17 cellular contexts compared by ENCODE assay signal in genomic region chr18:71371951-71372605, GRCh38.
"Had no signal": no experiment of that assay in that cellular context is flagged by ENCODE, and none has a peak within 500 bp of the region (broad histone marks: within the 10 kb centered on the region; RNA-seq: fewer than 3 reads in every experiment).

No MANE protein-coding gene starts in this region.

- ATAC-seq: activated T-cell treated with anti-CD3 and anti-CD28 coated beads, Interleukin-2, amount 50 U/mL, for 72 hours; esophagus mucosa; left lobe of liver; mucosa of descending colon; naive thymus-derived CD8-positive, alpha-beta T cell; right cardiac atrium; stimulated activated effector memory CD8-positive, alpha-beta T cell treated with anti-CD3 and anti-CD28 coated beads, Interleukin-12 subunit alpha, Interleukin-12 subunit beta, amount 100 ng/mL, for 72 hours had no signal

- DNase-seq: activated CD4-positive, alpha-beta memory T cell treated with anti-CD3 and anti-CD28 coated beads, Interleukin-2, amount 10 ng/mL, durations not matched to agents 7 days and 5 days; activated CD8-positive, alpha-beta memory T cell treated with anti-CD3 and anti-CD28 coated beads, Interleukin-2, amount 50 U/mL, for 4 hours; activated gamma-delta T cell treated with Interleukin-2 at 50 U/mL for 16 hours; activated naive CD8-positive, alpha-beta T cell treated with anti-CD3 and anti-CD28 coated beads for 36 hours; activated T-cell treated with anti-CD3 and anti-CD28 coated beads, Interleukin-2, amount 50 U/mL, for 72 hours; anterior cingulate cortex; dorsolateral prefrontal cortex; head of caudate nucleus; mucosa of descending colon; naive thymus-derived CD8-positive, alpha-beta T cell; right cardiac atrium; small intestine; thyroid gland; uterus had no signal
